12 cellular contexts compared by ENCODE assay signal in genomic region chrX:6227445-6227820, GRCh38. TPM values are rescaled to one million over a fixed set of nuclear protein-coding genes. Genes with fewer than 3 reads are reported as not detected.
DNase-seq lines count a peak whose midpoint lies in the region; ATAC-seq and TF ChIP-seq lines count a peak whose summit lies in the region.
"Had no signal": no experiment of that assay in that cellular context is flagged by ENCODE, and none has a peak within 500 bp of the region (broad histone marks: within the 10 kb centered on the region; RNA-seq: fewer than 3 reads in every experiment).

No MANE protein-coding gene starts in this region.

- WGBS in ectodermal cell, 2 experiments: 0% methylated on average over 26 of the region's 26 CpGs

- peak overlapping the region; percentile 34 for H3K4me3 Mint-ChIP-seq in activated T-cell treated with anti-CD3 and anti-CD28 coated beads, Interleukin-2, amount 50 U/mL, for 24 hours
- peak overlapping the region in 1 of 2 donors; percentile 77 for H3K4me3 Mint-ChIP-seq in activated T-cell treated with anti-CD3 and anti-CD28 coated beads, Interleukin-2, amount 50 U/mL, for 72 hours
- H3K4me3 Mint-ChIP-seq in naive thymus-derived CD8-positive, alpha-beta T cell: peak overlapping the region in 6 of 10 donors; percentile 46 to 75 (median 64)
- peak overlapping the region; percentile 96 for H3K4me3 Mint-ChIP-seq in type B pancreatic cell
- no peak overlapping the region for H3K4me3 Mint-ChIP-seq in effector memory CD8-positive, alpha-beta T cell
- H3K4me3 Mint-ChIP-seq: activated CD8-positive, alpha-beta T cell treated with anti-CD3 and anti-CD28 coated beads, Interleukin-2, amount 10 ng/mL, durations not matched to agents 7 days and 5 days had no signal

- no peaks in the 10 kb centered on the region for H3K9me3 Mint-ChIP-seq in activated T-cell treated with anti-CD3 and anti-CD28 coated beads, Interleukin-2, amount 50 U/mL, for 24 hours
- H3K9me3 Mint-ChIP-seq in activated T-cell treated with anti-CD3 and anti-CD28 coated beads, Interleukin-2, amount 50 U/mL, for 72 hours: peaks cover 0 to 5% of the 10 kb centered on the region in 2 donors
- H3K9me3 Mint-ChIP-seq in naive thymus-derived CD8-positive, alpha-beta T cell: peaks cover 0 to 6% (median under 1%) of the 10 kb centered on the region in 9 donors
- no peaks in the 10 kb centered on the region for H3K9me3 Mint-ChIP-seq in type B pancreatic cell
- no peaks in the 10 kb centered on the region for H3K9me3 Mint-ChIP-seq in effector memory CD8-positive, alpha-beta T cell

- H3K27me3 ChIP-seq in ectodermal cell (ENCODE audit: control insufficient read depth, insufficient read depth, low read length, poor library complexity, severe bottlenecking): peaks cover 6% of the 10 kb centered on the region

- no peaks in the 10 kb centered on the region for H3K9me3 ChIP-seq in ectodermal cell (ENCODE audit: control insufficient read depth, low read length)

- no peaks in the 10 kb centered on the region for H3K4me1 ChIP-seq in ectodermal cell (ENCODE audit: control insufficient read depth, insufficient read depth, low read length)

- peaks cover 8% of the 10 kb centered on the region for H3K4me1 Mint-ChIP-seq in activated T-cell treated with anti-CD3 and anti-CD28 coated beads, Interleukin-2, amount 50 U/mL, for 24 hours (ENCODE audit: low read depth)
- H3K4me1 Mint-ChIP-seq in activated T-cell treated with anti-CD3 and anti-CD28 coated beads, Interleukin-2, amount 50 U/mL, for 72 hours (ENCODE audit: low read depth): peaks cover 8% of the 10 kb centered on the region
- peaks cover 0 to 6% (median 3%) of the 10 kb centered on the region in 4 donors for H3K4me1 Mint-ChIP-seq in naive thymus-derived CD8-positive, alpha-beta T cell
- H3K4me1 Mint-ChIP-seq in type B pancreatic cell (ENCODE audit: unreplicated experiment): peaks cover 21% of the 10 kb centered on the region
- no peaks in the 10 kb centered on the region for H3K4me1 Mint-ChIP-seq in effector memory CD8-positive, alpha-beta T cell (ENCODE audit: low read depth in 2 of 2)

- no peak for ATAC-seq in activated T-cell treated with anti-CD3 and anti-CD28 coated beads, Interleukin-2, amount 50 U/mL, for 72 hours (replicated peaks in 1 of 2)
- no peak for ATAC-seq in naive thymus-derived CD8-positive, alpha-beta T cell
- ATAC-seq in effector memory CD8-positive, alpha-beta T cell (replicated peaks): no peak
- no peak for ATAC-seq in HG03565 (IDR thresholded peaks at IDR 0.05; ENCODE audit: unreplicated experiment)
- ATAC-seq: activated CD8-positive, alpha-beta T cell treated with anti-CD3 and anti-CD28 coated beads, Interleukin-2, amount 10 ng/mL, durations not matched to agents 7 days and 5 days had no signal

- no peak overlapping the region for H3K27ac Mint-ChIP-seq in activated T-cell treated with anti-CD3 and anti-CD28 coated beads, Interleukin-2, amount 50 U/mL, for 24 hours
- no peak overlapping the region for H3K27ac Mint-ChIP-seq in activated T-cell treated with anti-CD3 and anti-CD28 coated beads, Interleukin-2, amount 50 U/mL, for 72 hours
- H3K27ac Mint-ChIP-seq in naive thymus-derived CD8-positive, alpha-beta T cell: no peak overlapping the region
- peak overlapping the region; percentile 71 for H3K27ac Mint-ChIP-seq in type B pancreatic cell
- H3K27ac Mint-ChIP-seq in effector memory CD8-positive, alpha-beta T cell: no peak overlapping the region
- H3K27ac Mint-ChIP-seq: activated CD8-positive, alpha-beta T cell treated with anti-CD3 and anti-CD28 coated beads, Interleukin-2, amount 10 ng/mL, durations not matched to agents 7 days and 5 days had no signal

- peak overlapping the region; percentile 71 for H3K4me3 ChIP-seq in ectodermal cell (ENCODE audit: insufficient read depth, low read depth, low read length)

- no peak overlapping the region for H3K27ac ChIP-seq in ectodermal cell (ENCODE audit: insufficient read depth, low read depth, low read length, poor library complexity, severe bottlenecking)
- H3K27ac ChIP-seq: RWPE1 had no signal

- no peaks in the 10 kb centered on the region for H3K36me3 ChIP-seq in ectodermal cell (ENCODE audit: control insufficient read depth, insufficient read depth, low read length)

- no peaks in the 10 kb centered on the region for H3K36me3 Mint-ChIP-seq in activated T-cell treated with anti-CD3 and anti-CD28 coated beads, Interleukin-2, amount 50 U/mL, for 24 hours (ENCODE audit: low read depth)
- peaks cover 2% of the 10 kb centered on the region in 2 donors for H3K36me3 Mint-ChIP-seq in activated T-cell treated with anti-CD3 and anti-CD28 coated beads, Interleukin-2, amount 50 U/mL, for 72 hours (ENCODE audit: insufficient read depth in 2 of 2)
- peaks cover 0 to 3% (median 0%) of the 10 kb centered on the region in 3 donors for H3K36me3 Mint-ChIP-seq in naive thymus-derived CD8-positive, alpha-beta T cell
- no peaks in the 10 kb centered on the region for H3K36me3 Mint-ChIP-seq in type B pancreatic cell
- no peaks in the 10 kb centered on the region for H3K36me3 Mint-ChIP-seq in effector memory CD8-positive, alpha-beta T cell (ENCODE audit: insufficient read depth)

- TF ChIP-seq CTCF in type B pancreatic cell (conservative IDR thresholded peaks at IDR 0.05): no peak

- peaks cover 68% of the 10 kb centered on the region for H3K27me3 Mint-ChIP-seq in activated T-cell treated with anti-CD3 and anti-CD28 coated beads, Interleukin-2, amount 50 U/mL, for 24 hours
- peaks cover 58% of the 10 kb centered on the region for H3K27me3 Mint-ChIP-seq in activated T-cell treated with anti-CD3 and anti-CD28 coated beads, Interleukin-2, amount 50 U/mL, for 72 hours (ENCODE audit: low read depth)
- peaks cover 12 to 47% (median 24%) of the 10 kb centered on the region in 5 donors for H3K27me3 Mint-ChIP-seq in naive thymus-derived CD8-positive, alpha-beta T cell
- H3K27me3 Mint-ChIP-seq in type B pancreatic cell: peaks cover 42% of the 10 kb centered on the region
- H3K27me3 Mint-ChIP-seq in effector memory CD8-positive, alpha-beta T cell: peaks cover 6 to 27% of the 10 kb centered on the region in 2 donors

- POLR2A ChIA-PET in naive thymus-derived CD8-positive, alpha-beta T cell (lab: Charles Lee): no interaction called here

- DNase-seq in activated T-cell treated with anti-CD3 and anti-CD28 coated beads, Interleukin-2, amount 50 U/mL, for 24 hours: no peak
- DNase-seq in activated T-cell treated with anti-CD3 and anti-CD28 coated beads, Interleukin-2, amount 50 U/mL, for 72 hours: no peak
- DNase-seq in naive thymus-derived CD8-positive, alpha-beta T cell: no peak
- peak; percentile 67 for DNase-seq in type B pancreatic cell (ENCODE audit: extremely low spot score, unreplicated experiment)
- no peak for DNase-seq in effector memory CD8-positive, alpha-beta T cell
- no peak for DNase-seq in activated T-cell treated with anti-CD3 and anti-CD28 coated beads, Interleukin-2, amount 50 U/mL, for 1 hour
- DNase-seq: activated CD8-positive, alpha-beta T cell treated with anti-CD3 and anti-CD28 coated beads, Interleukin-2, amount 10 ng/mL, durations not matched to agents 7 days and 5 days had no signal

RNA-seq across cellular contexts. Expression of gene NLGN4X, which starts 1.2 kb away (rescaled TPM):
- under 1 TPM in 1 of 2 donors, not detected in 1; 0.31 TPM for total RNA-seq in activated T-cell treated with anti-CD3 and anti-CD28 coated beads, Interleukin-2, amount 50 U/mL, for 72 hours
- polyA plus RNA-seq in ectodermal cell (2013, experiment 1 of 4): 17.6 TPM
- polyA plus RNA-seq in ectodermal cell (2013, experiment 2 of 4): 18.9 TPM
- polyA plus RNA-seq in ectodermal cell (2013, experiment 3 of 4): 13.9 TPM
- polyA plus RNA-seq in ectodermal cell (2013, experiment 4 of 4): 15.7 TPM
- total RNA-seq in naive thymus-derived CD8-positive, alpha-beta T cell: not detected
- not detected for polyA plus RNA-seq in naive thymus-derived CD8-positive, alpha-beta T cell
- total RNA-seq in type B pancreatic cell (ENCODE audit: low replicate concordance): 18.1 and 51.5 TPM in 2 replicates
- total RNA-seq: activated CD8-positive, alpha-beta T cell treated with anti-CD3 and anti-CD28 coated beads, Interleukin-2, amount 10 ng/mL, durations not matched to agents 7 days and 5 days; LHCN-M2 had no signal
- polyA plus RNA-seq: AG04450 had no signal

Comparison
In these comparisons a context has a peak if more than half of its experiments do, and no peak if none do; other contexts are left out.
1. H3K4me3 Mint-ChIP-seq: peak in activated T-cell treated with anti-CD3 and anti-CD28 coated beads, Interleukin-2, amount 50 U/mL, for 24 hours (single experiment), naive thymus-derived CD8-positive, alpha-beta T cell (6 of 10) and type B pancreatic cell (single experiment); none in effector memory CD8-positive, alpha-beta T cell (0 of 2).
2. RNA of gene NLGN4X, which starts 1.2 kb away (total RNA-seq): 18.1 to 51.5 TPM in type B pancreatic cell; 0.31 TPM in activated T-cell treated with anti-CD3 and anti-CD28 coated beads, Interleukin-2, amount 50 U/mL, for 72 hours and not detected in naive thymus-derived CD8-positive, alpha-beta T cell; every median in the first group is over 10 times any median in the second.